In genomic region chr1:99827970-99828369, GRCh38 we compare ENCODE assay signal across 20 cellular contexts. TPM values are rescaled to one million over a fixed set of nuclear protein-coding genes. Genes with fewer than 3 reads are reported as not detected.
DNase-seq lines count a peak whose midpoint lies in the region; ATAC-seq and TF ChIP-seq lines count a peak whose summit lies in the region.
"Had no signal": no experiment of that assay in that cellular context is flagged by ENCODE, and none has a peak within 500 bp of the region (broad histone marks: within the 10 kb centered on the region; RNA-seq: fewer than 3 reads in every experiment).

No MANE protein-coding gene starts in this region.

- 100% methylated on average over 1 of the region's 2 CpGs for WGBS in mesenchymal stem cell
- WGBS in neuronal stem cell (ENCODE audit: extremely low coverage in 2 of 2, insufficient read length in 2 of 2, insufficient replicate concordance in 1 of 2), 2 donors: no CpG with 5 or more reads among the region's 2 CpGs

- H2BK120ac ChIP-seq in mesenchymal stem cell (ENCODE audit: low read depth, low read length) (no peak overlapping the region), neuronal stem cell (ENCODE audit: low read depth, low read length) (no peak overlapping the region)

- H3K4me2 ChIP-seq in mesenchymal stem cell (ENCODE audit: low read length, poor library complexity, severe bottlenecking) (no peak overlapping the region), neuronal stem cell (ENCODE audit: insufficient read depth, low read length, poor library complexity, severe bottlenecking) (no peak overlapping the region)
- H3K4me2 ChIP-seq: A549; BLaER1 treated with 17β-estradiol and CSF1 and Interleukin-3, amounts not matched to agents 10 nM and 100 nM had no signal

- no peak overlapping the region for H3K14ac ChIP-seq in mesenchymal stem cell (ENCODE audit: low read length in 2 of 2)
- no peak overlapping the region for H3K14ac ChIP-seq in neuronal stem cell (ENCODE audit: low read length)

- H4K91ac ChIP-seq in mesenchymal stem cell (ENCODE audit: low read length): no peak overlapping the region
- H4K91ac ChIP-seq in neuronal stem cell (ENCODE audit: low read depth, low read length, poor library complexity): no peak overlapping the region

- H3K36me3 ChIP-seq in mesenchymal stem cell (ENCODE audit: control insufficient read depth in 1 of 2, insufficient read depth in 2 of 2, low read depth in 1 of 2, low read length in 2 of 2): no peaks in the 10 kb centered on the region
- no peaks in the 10 kb centered on the region for H3K36me3 ChIP-seq in neuronal stem cell (replicated peaks in 1 of 2; ENCODE audit: control insufficient read depth in 2 of 2, insufficient read depth in 2 of 2, low read length in 2 of 2)
- H3K36me3 ChIP-seq: BE2C; BLaER1 treated with 17β-estradiol and CSF1 and Interleukin-3, amounts not matched to agents 10 nM and 100 nM had no signal

- H3K4ac ChIP-seq in mesenchymal stem cell (ENCODE audit: low read depth in 1 of 2, low read length in 2 of 2) (no peak overlapping the region), neuronal stem cell (ENCODE audit: low read length) (no peak overlapping the region)

- no peaks in the 10 kb centered on the region for H3K4me1 ChIP-seq in mesenchymal stem cell (ENCODE audit: control insufficient read depth, insufficient read depth, low read depth, low read length)
- no peaks in the 10 kb centered on the region for H3K4me1 ChIP-seq in neuronal stem cell (ENCODE audit: control insufficient read depth in 2 of 2, insufficient read depth in 1 of 2, low read depth in 1 of 2, low read length in 2 of 2)
- H3K4me1 ChIP-seq: A549, BE2C had no signal

- H3K9me3 ChIP-seq in mesenchymal stem cell (ENCODE audit: control insufficient read depth, low read length) (peaks cover 2% of the 10 kb centered on the region), neuronal stem cell (replicated peaks in 1 of 2; ENCODE audit: control insufficient read depth in 2 of 2, insufficient read depth in 1 of 2, low read depth in 1 of 2, low read length in 2 of 2) (no peaks in the 10 kb centered on the region)
- H3K9me3 ChIP-seq: BE2C had no signal

- H3K79me1 ChIP-seq in mesenchymal stem cell (replicated peaks; ENCODE audit: low read length, poor library complexity, severe bottlenecking) (no peaks in the 10 kb centered on the region), neuronal stem cell (ENCODE audit: low read depth, low read length) (no peaks in the 10 kb centered on the region)

- ATAC-seq in HG03039 (IDR thresholded peaks at IDR 0.05; ENCODE audit: unreplicated experiment): no peak
- ATAC-seq: A549 had no signal

- DNase-seq in HL-60 (ENCODE audit: low read depth in 1 of 2, low spot score in 1 of 2) (peak in 1 of 2 experiments; percentile 74), mesenchymal stem cell (no peak), neuronal stem cell (ENCODE audit: low spot score) (no peak), GOT3 (lab: John Stamatoyannopoulos, UW) (no peak), ureter (ENCODE audit: low spot score) (no peak)
- DNase-seq: 8988T; ACHN; AML-193; BE2C; CD4-positive, alpha-beta T cell; CD8-positive, alpha-beta memory T cell; DMS 273 treated with DMSO at 0.1 percent for 48 hours; DMS79; EL; GDM1; H7; HCEC 1CT had no signal

- no peaks in the 10 kb centered on the region for H3K27me3 ChIP-seq in HL-60 (ENCODE audit: insufficient read depth, poor library complexity, severe bottlenecking)
- no peaks in the 10 kb centered on the region for H3K27me3 ChIP-seq in mesenchymal stem cell (ENCODE audit: control insufficient read depth in 1 of 2, insufficient read depth in 1 of 2, low read length in 2 of 2)
- no peaks in the 10 kb centered on the region for H3K27me3 ChIP-seq in neuronal stem cell (ENCODE audit: control insufficient read depth in 3 of 3, insufficient read depth in 3 of 3, low read depth in 1 of 3, low read length in 3 of 3)
- H3K27me3 ChIP-seq: BE2C; BLaER1 treated with 17β-estradiol and CSF1 and Interleukin-3, amounts not matched to agents 10 nM and 100 nM had no signal

- H3K9ac ChIP-seq in mesenchymal stem cell (ENCODE audit: low read length) (no peak overlapping the region), neuronal stem cell (ENCODE audit: low read depth, low read length, poor library complexity) (peak overlapping the region; percentile 60)
- H3K9ac ChIP-seq: BLaER1 treated with 17β-estradiol and CSF1 and Interleukin-3, amounts not matched to agents 10 nM and 100 nM had no signal

- H2BK5ac ChIP-seq in mesenchymal stem cell (ENCODE audit: low read depth, low read length, poor library complexity, severe bottlenecking): no peak overlapping the region
- H2BK5ac ChIP-seq in neuronal stem cell (ENCODE audit: low read length): no peak overlapping the region

- H2BK12ac ChIP-seq in mesenchymal stem cell (ENCODE audit: low read length in 2 of 2) (no peak overlapping the region), neuronal stem cell (ENCODE audit: low read length) (no peak overlapping the region)

- H3K23ac ChIP-seq in mesenchymal stem cell (ENCODE audit: low read length in 2 of 2) (no peak overlapping the region), neuronal stem cell (ENCODE audit: low read depth, low read length, poor library complexity) (no peak overlapping the region)

- H2BK15ac ChIP-seq in mesenchymal stem cell (ENCODE audit: low read depth, poor library complexity, severe bottlenecking) (no peak overlapping the region), neuronal stem cell (ENCODE audit: low read length) (no peak overlapping the region)

- H3K27ac ChIP-seq in HL-60 (replicated peaks) (peak overlapping the region; percentile 82), mesenchymal stem cell (ENCODE audit: low read length, poor library complexity, severe bottlenecking) (no peak overlapping the region), neuronal stem cell (replicated peaks; ENCODE audit: low read length) (no peak overlapping the region)
- H3K27ac ChIP-seq: A549; BLaER1 treated with 17β-estradiol and CSF1 and Interleukin-3, amounts not matched to agents 10 nM and 100 nM had no signal

- H2AFZ ChIP-seq in mesenchymal stem cell (ENCODE audit: low read depth, low read length): peak overlapping the region; percentile 44
- H2AFZ ChIP-seq in neuronal stem cell (ENCODE audit: low read length): no peak overlapping the region

- H2AK5ac ChIP-seq in mesenchymal stem cell (ENCODE audit: low read length, severe bottlenecking): no peak overlapping the region
- H2AK5ac ChIP-seq in neuronal stem cell (ENCODE audit: low read depth, low read length): no peak overlapping the region

- H3K4me3 ChIP-seq in HL-60 (replicated peaks; ENCODE audit: insufficient read depth, low read length) (no peak overlapping the region), mesenchymal stem cell (ENCODE audit: insufficient read depth in 1 of 2, low read depth in 1 of 2, low read length in 2 of 2) (no peak overlapping the region), neuronal stem cell (ENCODE audit: low read length in 2 of 2) (no peak overlapping the region)
- H3K4me3 ChIP-seq: A549; BLaER1 treated with 17β-estradiol and CSF1 and Interleukin-3, amounts not matched to agents 10 nM and 100 nM had no signal

- H3K18ac ChIP-seq in mesenchymal stem cell (ENCODE audit: low read depth in 1 of 2, low read length in 2 of 2) (no peak overlapping the region), neuronal stem cell (ENCODE audit: low read length) (no peak overlapping the region)

- no peak for TF ChIP-seq CTCF in HL-60 (IDR thresholded peaks at IDR 0.05; ENCODE audit: insufficient read depth, low read length)

- H4K8ac ChIP-seq in mesenchymal stem cell (ENCODE audit: low read length) (no peak overlapping the region), neuronal stem cell (ENCODE audit: low read depth, low read length) (no peak overlapping the region)

RNA-seq across cellular contexts. Expression of gene AGL, which starts 22.2 kb away (rescaled TPM):
- polyA plus RNA-seq in mesenchymal stem cell (2013, experiment 1 of 2): 6.4 TPM
- 6.4 TPM for polyA plus RNA-seq in mesenchymal stem cell (2013, experiment 2 of 2)
- polyA plus RNA-seq in neuronal stem cell (2013, experiment 1 of 2): 6.4 TPM
- 6.4 TPM for polyA plus RNA-seq in neuronal stem cell (2013, experiment 2 of 2)
- 26.4 TPM for total RNA-seq in ureter
